ENCODE assay signal across 1 cellular context in the genomic region with DNA sequence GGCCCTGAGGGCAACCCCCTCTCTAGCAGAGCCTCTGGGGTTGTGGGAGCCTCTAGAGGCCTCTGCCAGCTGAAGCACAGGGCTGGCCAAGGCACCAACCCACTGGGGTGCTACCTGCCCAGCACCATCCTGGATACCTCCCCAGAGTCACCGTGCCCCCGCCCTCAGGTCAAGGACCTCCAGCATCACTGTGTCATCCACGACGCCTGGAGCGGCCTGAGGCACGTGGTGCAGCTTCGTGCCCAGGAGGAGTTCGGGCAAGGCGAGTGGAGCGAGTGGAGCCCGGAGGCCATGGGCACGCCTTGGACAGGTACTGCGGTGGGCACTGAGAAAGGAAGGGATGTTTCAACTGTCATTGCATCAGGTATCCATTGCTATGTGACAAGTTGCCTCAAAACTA.
TF ChIP-seq lines count a peak whose summit lies in the region.

No MANE protein-coding gene starts in this region.

TF ChIP-seq in IMR-90, 13 proteins besides CTCF, POLR2A, EP300 and RAD21 (continued from another document):
- TF ChIP-seq, protein P1, sequence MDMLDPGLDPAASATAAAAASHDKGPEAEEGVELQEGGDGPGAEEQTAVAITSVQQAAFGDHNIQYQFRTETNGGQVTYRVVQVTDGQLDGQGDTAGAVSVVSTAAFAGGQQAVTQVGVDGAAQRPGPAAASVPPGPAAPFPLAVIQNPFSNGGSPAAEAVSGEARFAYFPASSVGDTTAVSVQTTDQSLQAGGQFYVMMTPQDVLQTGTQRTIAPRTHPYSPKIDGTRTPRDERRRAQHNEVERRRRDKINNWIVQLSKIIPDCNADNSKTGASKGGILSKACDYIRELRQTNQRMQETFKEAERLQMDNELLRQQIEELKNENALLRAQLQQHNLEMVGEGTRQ (IDR thresholded peaks at IDR 0.05; ENCODE audit: low read depth, low read length): no peak
- TF ChIP-seq BHLHE40 (IDR thresholded peaks at IDR 0.05; ENCODE audit: low read depth, low read length) (no peak), MXI1 (IDR thresholded peaks at IDR 0.05; ENCODE audit: borderline replicate concordance, low read depth, low read length) (no peak), CHD1 (IDR thresholded peaks at IDR 0.05; ENCODE audit: low read depth, low read length) (no peak), SMC3 (IDR thresholded peaks at IDR 0.05; ENCODE audit: low read depth, low read length) (no peak), MAZ (IDR thresholded peaks at IDR 0.05; ENCODE audit: borderline replicate concordance, low read depth, low read length) (no peak), RCOR1 (IDR thresholded peaks at IDR 0.05; ENCODE audit: insufficient replicate concordance, low read length) (no peak), MAFK (IDR thresholded peaks at IDR 0.05; ENCODE audit: low read depth, low read length) (no peak), NFE2L2 (IDR thresholded peaks at IDR 0.05; ENCODE audit: low read depth, low read length) (no peak)
- TF ChIP-seq, protein P2, sequence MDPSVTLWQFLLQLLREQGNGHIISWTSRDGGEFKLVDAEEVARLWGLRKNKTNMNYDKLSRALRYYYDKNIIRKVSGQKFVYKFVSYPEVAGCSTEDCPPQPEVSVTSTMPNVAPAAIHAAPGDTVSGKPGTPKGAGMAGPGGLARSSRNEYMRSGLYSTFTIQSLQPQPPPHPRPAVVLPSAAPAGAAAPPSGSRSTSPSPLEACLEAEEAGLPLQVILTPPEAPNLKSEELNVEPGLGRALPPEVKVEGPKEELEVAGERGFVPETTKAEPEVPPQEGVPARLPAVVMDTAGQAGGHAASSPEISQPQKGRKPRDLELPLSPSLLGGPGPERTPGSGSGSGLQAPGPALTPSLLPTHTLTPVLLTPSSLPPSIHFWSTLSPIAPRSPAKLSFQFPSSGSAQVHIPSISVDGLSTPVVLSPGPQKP (IDR thresholded peaks at IDR 0.05; ENCODE audit: borderline replicate concordance, low read depth, low read length): no peak
